In genomic region chr14:98741523-98741922, GRCh38 we compare ENCODE assay signal across 21 cellular contexts.
DNase-seq lines count a peak whose midpoint lies in the region; ATAC-seq and TF ChIP-seq lines count a peak whose summit lies in the region.
"Had no signal": no experiment of that assay in that cellular context is flagged by ENCODE, and none has a peak within 500 bp of the region (broad histone marks: within the 10 kb centered on the region; RNA-seq: fewer than 3 reads in every experiment).

No MANE protein-coding gene starts in this region.

- no peak overlapping the region for H2BK15ac ChIP-seq in neuronal stem cell (ENCODE audit: low read length)

- H3K36me3 ChIP-seq in right atrium auricular region, result no peaks in the 10 kb centered on the region
- no peaks in the 10 kb centered on the region for H3K36me3 ChIP-seq in heart right ventricle
- H3K36me3 ChIP-seq in neuronal stem cell (replicated peaks in 1 of 2; ENCODE audit: control insufficient read depth in 2 of 2, insufficient read depth in 2 of 2, low read length in 2 of 2), result no peaks in the 10 kb centered on the region
- H3K36me3 ChIP-seq: BE2C, BLaER1 had no signal

- H3K79me1 ChIP-seq in neuronal stem cell (ENCODE audit: low read depth, low read length), result no peaks in the 10 kb centered on the region

- H2BK120ac ChIP-seq in neuronal stem cell (ENCODE audit: low read depth, low read length), result no peak overlapping the region

- no peaks in the 10 kb centered on the region for H3K4me1 ChIP-seq in right atrium auricular region
- H3K4me1 ChIP-seq in heart right ventricle, result no peaks in the 10 kb centered on the region
- peaks cover 0 to 5% of the 10 kb centered on the region in 2 donors for H3K4me1 ChIP-seq in neuronal stem cell (ENCODE audit: control insufficient read depth in 2 of 2, insufficient read depth in 1 of 2, low read depth in 1 of 2, low read length in 2 of 2)
- H3K4me1 ChIP-seq: BE2C, BLaER1 had no signal

- no peaks in the 10 kb centered on the region for H3K9me3 ChIP-seq in right atrium auricular region
- peaks cover 0 to 16% (median 0%) of the 10 kb centered on the region in 11 donors for H3K9me3 ChIP-seq in heart right ventricle
- H3K9me3 ChIP-seq in neuronal stem cell (replicated peaks in 1 of 2; ENCODE audit: control insufficient read depth in 2 of 2, insufficient read depth in 1 of 2, low read depth in 1 of 2, low read length in 2 of 2), result peaks cover 0 to 2% of the 10 kb centered on the region in 2 donors
- H3K9me3 ChIP-seq: BE2C, BLaER1 had no signal

- peak overlapping the region; percentile 47 for H2AK5ac ChIP-seq in neuronal stem cell (ENCODE audit: low read depth, low read length)

- no peak overlapping the region for H4K8ac ChIP-seq in neuronal stem cell (ENCODE audit: low read depth, low read length)

- ATAC-seq in heart right ventricle, result no peak
- ATAC-seq in GM21737 (IDR thresholded peaks at IDR 0.05; ENCODE audit: unreplicated experiment), result no peak
- no peak for ATAC-seq in GM18861 (IDR thresholded peaks at IDR 0.05; ENCODE audit: unreplicated experiment)
- ATAC-seq: GM12878 had no signal

- no peak overlapping the region for H3K23ac ChIP-seq in neuronal stem cell (ENCODE audit: low read depth, low read length, poor library complexity)

- 92 to 94% methylated on average over 8 of the region's 8 CpGs for WGBS in heart right ventricle, 2 donors
- no CpG with 5 or more reads among the region's 8 CpGs for WGBS in neuronal stem cell (ENCODE audit: extremely low coverage in 2 of 2, insufficient read length in 2 of 2, insufficient replicate concordance in 1 of 2), 2 donors

- no peak overlapping the region for H3K18ac ChIP-seq in neuronal stem cell (ENCODE audit: low read length)

- no peak overlapping the region for H2BK12ac ChIP-seq in neuronal stem cell (ENCODE audit: low read length)

- H3K27me3 ChIP-seq in right atrium auricular region (no peaks in the 10 kb centered on the region), heart right ventricle (peaks cover 0 to 4% (median 0%) of the 10 kb centered on the region in 7 donors), neuronal stem cell (ENCODE audit: control insufficient read depth in 3 of 3, insufficient read depth in 3 of 3, low read depth in 1 of 3, low read length in 3 of 3) (no peaks in the 10 kb centered on the region)
- H3K27me3 ChIP-seq: BE2C, BLaER1 had no signal

- H3K4me2 ChIP-seq in neuronal stem cell (ENCODE audit: insufficient read depth, low read length, poor library complexity, severe bottlenecking), result no peak overlapping the region
- H3K4me2 ChIP-seq: BLaER1 had no signal

- no peak overlapping the region for H2AFZ ChIP-seq in neuronal stem cell (ENCODE audit: low read length)

- no peak overlapping the region for H4K91ac ChIP-seq in neuronal stem cell (ENCODE audit: low read depth, low read length, poor library complexity)

- TF ChIP-seq CTCF in right atrium auricular region (IDR thresholded peaks at IDR 0.05), result no peak
- no peak for TF ChIP-seq CTCF in heart right ventricle (IDR thresholded peaks at IDR 0.05)

- H2BK5ac ChIP-seq in neuronal stem cell (ENCODE audit: low read length), result no peak overlapping the region

- intact Hi-C loops in heart right ventricle (cut with DNase I), result no loop called here

- H3K14ac ChIP-seq in neuronal stem cell (ENCODE audit: low read length), result no peak overlapping the region

- no peak overlapping the region for H3K4ac ChIP-seq in neuronal stem cell (ENCODE audit: low read length)

- H3K4me3 ChIP-seq in right atrium auricular region, result no peak overlapping the region
- no peak overlapping the region for H3K4me3 ChIP-seq in heart right ventricle
- no peak overlapping the region for H3K4me3 ChIP-seq in neuronal stem cell (ENCODE audit: low read length in 2 of 2)
- H3K4me3 ChIP-seq: BLaER1, GM12878 had no signal

- H3K27ac ChIP-seq in right atrium auricular region (no peak overlapping the region), heart right ventricle (no peak overlapping the region), neuronal stem cell (replicated peaks; ENCODE audit: low read length) (no peak overlapping the region)
- H3K27ac ChIP-seq: BLaER1 had no signal

- no peak overlapping the region for H3K9ac ChIP-seq in neuronal stem cell (ENCODE audit: low read depth, low read length, poor library complexity)
- H3K9ac ChIP-seq: BLaER1 had no signal

- DNase-seq in right atrium auricular region (ENCODE audit: low spot score) (peak; percentile 9), heart right ventricle (no peak), neuronal stem cell (ENCODE audit: low spot score) (no peak)
- DNase-seq: 8988T; ACHN; BE2C; C1 segment of cervical spinal cord; CD4-positive, alpha-beta memory T cell; CD4-positive, CD25-positive, alpha-beta regulatory T cell; CD8-positive, alpha-beta memory T cell; COR-L47; DMS 273 treated with DMSO at 0.1 percent for 48 hours; DMS153; DMS53; DMS79; EL; GDM1 had no signal
